Comparison of ENCODE assay signal across 9 cellular contexts in the genomic region with DNA sequence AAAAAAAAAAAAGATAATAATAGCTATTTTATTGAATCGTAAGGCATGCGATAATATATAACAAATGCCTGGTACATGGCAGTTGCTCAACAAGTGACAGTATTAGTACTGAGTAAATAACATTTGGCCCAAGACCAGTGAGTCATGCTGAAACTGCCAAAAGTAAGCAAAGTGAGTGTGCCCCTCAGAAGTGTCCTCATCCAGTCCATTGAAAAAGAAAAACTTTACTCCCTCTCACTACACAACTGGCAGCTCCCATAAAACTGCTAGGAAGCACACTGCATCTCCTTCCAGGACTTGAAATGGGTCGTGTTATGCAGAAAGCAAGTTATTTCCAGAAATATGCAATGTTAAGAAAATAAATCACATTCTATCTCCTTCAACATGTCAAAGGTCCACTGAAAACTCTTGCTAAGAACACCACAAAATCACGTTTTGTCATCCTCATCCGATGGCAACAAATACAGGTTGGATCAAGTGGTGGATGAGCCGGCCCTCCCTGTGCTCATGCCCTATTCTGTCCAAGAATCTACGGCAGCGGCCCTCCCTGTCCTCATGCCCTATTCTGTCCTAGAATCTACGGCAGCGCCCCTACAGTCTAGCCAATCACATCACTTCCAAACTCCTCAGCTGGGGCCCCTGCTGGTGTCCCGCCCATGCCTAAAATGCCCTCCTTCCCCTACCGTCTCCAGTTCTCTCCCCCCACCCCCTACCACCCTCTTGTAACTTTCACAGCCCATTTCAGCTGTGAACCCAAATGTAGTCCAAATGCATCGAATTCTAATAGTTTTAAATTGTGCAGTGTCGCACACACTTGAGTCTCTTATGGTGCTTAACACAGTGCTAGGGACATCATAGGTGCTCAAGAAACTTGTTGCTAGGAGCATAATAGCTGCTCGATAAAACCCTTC. TPM values are rescaled to one million over a fixed set of nuclear protein-coding genes. Genes with fewer than 3 reads are reported as not detected.
DNase-seq lines count a peak whose midpoint lies in the region; ATAC-seq and TF ChIP-seq lines count a peak whose summit lies in the region.
"Had no signal": no experiment of that assay in that cellular context is flagged by ENCODE, and none has a peak within 500 bp of the region (broad histone marks: within the 10 kb centered on the region; RNA-seq: fewer than 3 reads in every experiment).

No MANE protein-coding gene starts in this region.

- H3K27me3 ChIP-seq in BLaER1: peaks cover 23% of the 10 kb centered on the region; the same call in 1 of the 2 replicates
- H3K27me3 ChIP-seq in IMR-90 (ENCODE audit: control insufficient read depth, insufficient read depth, low read length): no peaks in the 10 kb centered on the region
- no peaks in the 10 kb centered on the region for H3K27me3 ChIP-seq in mesendoderm (ENCODE audit: insufficient read depth, low read length, poor library complexity)

- peaks cover 8% of the 10 kb centered on the region for H3K9me1 ChIP-seq in IMR-90 (ENCODE audit: insufficient read depth, low read length)

- H4K5ac ChIP-seq in IMR-90 (ENCODE audit: low read depth, low read length) (no peak overlapping the region), mesendoderm (ENCODE audit: low read length) (no peak overlapping the region)

- H3K4ac ChIP-seq in IMR-90 (ENCODE audit: low read depth, low read length) (no peak overlapping the region), mesendoderm (ENCODE audit: low read depth, low read length) (no peak overlapping the region)

- H3K14ac ChIP-seq in IMR-90 (replicated peaks; ENCODE audit: low read depth, low read length): no peak overlapping the region

- 0 out of 2 replicates have a peak overlapping the region, but pooled peaks have one; percentile 32 for H2BK20ac ChIP-seq in IMR-90 (ENCODE audit: low read depth, low read length)

- no peak for TF ChIP-seq CTCF in IMR-90 (conservative IDR thresholded peaks at IDR 0.05; ENCODE audit: low read depth, low read length)
- TF ChIP-seq CTCF in cardiac fibroblast (IDR thresholded peaks at IDR 0.05; ENCODE audit: low read depth, low read length): no peak

- H3K23ac ChIP-seq in IMR-90 (ENCODE audit: low read depth, low read length): peak overlapping the region; percentile 51; the same call in 1 of the 2 replicates
- peak overlapping the region; percentile 89 for H3K23ac ChIP-seq in mesendoderm (ENCODE audit: low read length)

- H2AK5ac ChIP-seq in IMR-90 (ENCODE audit: low read depth, low read length) (peak overlapping the region; percentile 35; the same call in 1 of the 2 replicates), mesendoderm (ENCODE audit: low read length) (no peak overlapping the region)

- POLR2A ChIA-PET in IMR-90 (lab: Charles Lee; ENCODE audit: unreplicated experiment): no interaction called here

- no peak for TF ChIP-seq RAD21 in IMR-90 (IDR thresholded peaks at IDR 0.05; ENCODE audit: low read length)

- peak overlapping the region; percentile 1 for H2AFZ ChIP-seq in IMR-90 (replicated peaks; ENCODE audit: low read length, poor library complexity)

- no peak for ATAC-seq in IMR-90 (ENCODE audit: low read depth)
- no peak for ATAC-seq in HG03196 (IDR thresholded peaks at IDR 0.05; ENCODE audit: unreplicated experiment)
- ATAC-seq in HG03571 (IDR thresholded peaks at IDR 0.05; ENCODE audit: unreplicated experiment): no peak

- H3K79me1 ChIP-seq in IMR-90 (ENCODE audit: low read depth in 1 of 2, low read length in 2 of 2): peaks cover 10 to 55% of the 10 kb centered on the region in 2 experiments; a peak in 3 of 4 replicates
- peaks cover 24% of the 10 kb centered on the region for H3K79me1 ChIP-seq in mesendoderm (ENCODE audit: low read length)

- H3K9me3 ChIP-seq in BLaER1 (no peaks in the 10 kb centered on the region), IMR-90 (ENCODE audit: control insufficient read depth, insufficient read depth, low read length) (no peaks in the 10 kb centered on the region)

- H2AK9ac ChIP-seq in IMR-90 (replicated peaks; ENCODE audit: low read depth, low read length, poor library complexity): no peak overlapping the region

- WGBS in IMR-90 (ENCODE audit: extremely low coverage in 2 of 2, insufficient read length in 1 of 2), 2 experiments: 16% methylated on average over 6 of the region's 15 CpGs; no CpG with 5 or more reads in 1 of the 2 experiments
- no CpG with 5 or more reads among the region's 15 CpGs for whole genome bisulfite sequencing in mesendoderm (ENCODE audit: extremely low coverage, insufficient coverage, low lambda C conversion rate)

- intact Hi-C loops in IMR-90 (cut with micrococcal nuclease): loop anchor here (10.0 kb wide), 1 partner anchor 630 kb away; no protein-coding TSS in a partner anchor

- dilution Hi-C loops in IMR-90 (cut with HindIII; ENCODE audit: low sequenced_read_pairs, unreplicated experiment): no loop called here

- BruUV-seq in IMR-90 (replicated peaks; lab: Mats Ljungman, UMichigan): no TSS peak

- 0 out of 2 replicates have a peak overlapping the region, but pooled peaks have one; percentile 90 for H3K4me3 ChIP-seq in BLaER1
- no peak overlapping the region for H3K4me3 ChIP-seq in IMR-90 (ENCODE audit: insufficient read depth, low read depth, low read length)
- no peak overlapping the region for H3K4me3 ChIP-seq in cardiac fibroblast (replicated peaks in 1 of 2; ENCODE audit: low read depth in 2 of 2, low read length in 2 of 2)
- H3K4me3 ChIP-seq in mesendoderm (ENCODE audit: low read length): no peak overlapping the region

- H3K18ac ChIP-seq in IMR-90 (ENCODE audit: low read depth, low read length): no peak overlapping the region
- no peak overlapping the region for H3K18ac ChIP-seq in mesendoderm (ENCODE audit: low read length)

- H4K20me1 ChIP-seq in BLaER1 (peaks cover 61% of the 10 kb centered on the region), IMR-90 (ENCODE audit: insufficient read depth, low read length) (peaks cover 45% of the 10 kb centered on the region)

- H2BK120ac ChIP-seq in IMR-90 (ENCODE audit: low read depth, low read length) (no peak overlapping the region; the same call in 1 of the 2 replicates), mesendoderm (ENCODE audit: low read depth, low read length) (no peak overlapping the region)

- H3K4me1 ChIP-seq in BLaER1 (peaks cover 45% of the 10 kb centered on the region), IMR-90 (ENCODE audit: control insufficient read depth, insufficient read depth, low read length) (peaks cover 11% of the 10 kb centered on the region), mesendoderm (ENCODE audit: control insufficient read depth, low read depth, low read length) (peaks cover 6% of the 10 kb centered on the region)

- H3K79me2 ChIP-seq in mesendoderm (ENCODE audit: control insufficient read depth, insufficient read depth, low read length): peaks cover 38% of the 10 kb centered on the region

- CTCF ChIA-PET in IMR-90 (lab: Yijun Ruan, JAX): interaction anchor here (0.6 kb wide), 1 partner anchor 31 kb away, joined by 3 read pairs; no protein-coding TSS in a partner anchor

- H3K36me3 ChIP-seq in BLaER1 (peaks cover 21% of the 10 kb centered on the region), IMR-90 (ENCODE audit: control insufficient read depth, insufficient read depth, low read length) (no peaks in the 10 kb centered on the region; the same call in 1 of the 2 replicates), mesendoderm (ENCODE audit: control insufficient read depth, insufficient read depth, low read length) (no peaks in the 10 kb centered on the region)

- H3K27ac ChIP-seq in BLaER1 (no peak overlapping the region), IMR-90 (ENCODE audit: insufficient read depth, low read length) (no peak overlapping the region), mesendoderm (ENCODE audit: low read depth, low read length) (no peak overlapping the region)

- H3K9ac ChIP-seq in BLaER1 (no peak overlapping the region), IMR-90 (ENCODE audit: low read depth, low read length) (no peak overlapping the region), mesendoderm (ENCODE audit: low read length) (peak overlapping the region; percentile 38)

- no peak overlapping the region for H4K8ac ChIP-seq in IMR-90 (ENCODE audit: low read depth in 2 of 2, low read length in 2 of 2)
- H4K8ac ChIP-seq in mesendoderm (ENCODE audit: low read depth, low read length): no peak overlapping the region

- H2BK15ac ChIP-seq in IMR-90 (ENCODE audit: low read depth, low read length) (no peak overlapping the region), mesendoderm (replicated peaks; ENCODE audit: low read depth) (no peak overlapping the region)

- H4K91ac ChIP-seq in IMR-90 (ENCODE audit: insufficient read depth, low read depth, low read length): no peak overlapping the region

- no peak overlapping the region for H2BK5ac ChIP-seq in IMR-90 (ENCODE audit: low read depth, low read length, poor library complexity, severe bottlenecking)
- no peak overlapping the region for H2BK5ac ChIP-seq in mesendoderm (ENCODE audit: low read length)

- H3K56ac ChIP-seq in IMR-90 (ENCODE audit: extremely low read depth, insufficient read depth, low read length): no peak overlapping the region
- peak overlapping the region; percentile 30 for H3K56ac ChIP-seq in mesendoderm (ENCODE audit: low read length)

- in situ Hi-C loops in IMR-90 (cut with MboI; ENCODE audit: low sequenced_read_pairs): no loop called here

- DNase-seq in IMR-90 (peak; percentile 72), cardiac fibroblast (ENCODE audit: low read depth in 2 of 2) (peak; percentile 51 to 74), mesendoderm (peak; percentile 92), NCI-H1930 (lab: John Stamatoyannopoulos, UW) (no peak)
- DNase-seq in stimulated activated naive CD4-positive, alpha-beta T cell treated with Interleukin-2 at 50 U/mL for 16 hours (lab: John Stamatoyannopoulos, UW): no peak
- DNase-seq: stimulated activated CD4-positive, alpha-beta T cell treated with anti-CD3 and anti-CD28 coated beads, Interleukin-2, amount 100 ng/mL, for 48 hours had no signal

- peak overlapping the region; percentile 89 for H3K4me2 ChIP-seq in BLaER1
- H3K4me2 ChIP-seq in IMR-90 (ENCODE audit: low read depth, low read length): peak overlapping the region; percentile 67
- peak overlapping the region; percentile 48 for H3K4me2 ChIP-seq in mesendoderm (ENCODE audit: low read length)

- TF ChIP-seq POLR2A in IMR-90 (IDR thresholded peaks at IDR 0.05; ENCODE audit: low read depth, low read length): no peak

TF ChIP-seq in IMR-90, 13 proteins besides CTCF, POLR2A, EP300 and RAD21:
- TF ChIP-seq CEBPB (IDR thresholded peaks at IDR 0.05; ENCODE audit: low read depth, low read length) (peak; percentile 87), FOS (IDR thresholded peaks at IDR 0.05; ENCODE audit: low read depth, low read length) (peak; percentile 43; the same call in 1 of the 2 replicates), BHLHE40 (IDR thresholded peaks at IDR 0.05; ENCODE audit: low read depth, low read length) (peak; percentile 53), RCOR1 (IDR thresholded peaks at IDR 0.05; ENCODE audit: insufficient replicate concordance, low read length) (no peak)

RNA-seq across cellular contexts. Expression of a gene that starts 12.5 kb away (rescaled TPM):
- 4.1 and 5.3 TPM in 2 replicates for total RNA-seq in IMR-90 (2012; rRNA removed)
- 5.0 and 6.0 TPM in 2 replicates for polyA plus RNA-seq in IMR-90 (2012; rRNA removed)
- 2.0 and 3.7 TPM in 2 replicates for polyA plus RNA-seq in IMR-90 (2012; cell fraction: cytosol; rRNA removed)
- polyA plus RNA-seq in IMR-90 (2012; cell fraction: nucleus; rRNA removed; ENCODE audit: low replicate concordance): 12.6 and 14.4 TPM in 2 replicates
- 11.7 TPM for polyA plus RNA-seq in mesendoderm (2013, experiment 1 of 2)
- polyA plus RNA-seq in mesendoderm (2013, experiment 2 of 2): 11.3 TPM

Comparison
In these comparisons a context has a peak if more than half of its experiments do, and no peak if none do; other contexts are left out.
1. DNase-seq: peak in IMR-90 (single experiment), cardiac fibroblast (2 of 2) and mesendoderm (single experiment); none in NCI-H1930 (0 of 2) and stimulated activated naive CD4-positive, alpha-beta T cell treated with Interleukin-2 at 50 U/mL for 16 hours (single experiment).
2. Peak in every context shown above with its lines, with median percentiles within 50 percentile points of each other: H3K4me2 ChIP-seq.